Comparison of ENCODE assay signal across 19 cellular contexts in genomic region chr17:76130473-76130872, GRCh38. TPM values are rescaled to one million over a fixed set of nuclear protein-coding genes. Genes with fewer than 3 reads are reported as not detected.
A peak's percentile ranks its signal among the peaks of the same experiment; 100 is the strongest.
DNase-seq lines count a peak whose midpoint lies in the region; ATAC-seq and TF ChIP-seq lines count a peak whose summit lies in the region.
"Had no signal": no experiment of that assay in that cellular context is flagged by ENCODE, and none has a peak within 500 bp of the region (broad histone marks: within the 10 kb centered on the region; RNA-seq: fewer than 3 reads in every experiment).

No MANE protein-coding gene starts in this region.

- peaks cover 22% of the 10 kb centered on the region for H3K4me1 ChIP-seq in iPS-15b (ENCODE audit: control insufficient read depth, insufficient read depth, low read length)
- H3K4me1 ChIP-seq: BE2C had no signal

- peaks cover 40% of the 10 kb centered on the region for H3K4me1 Mint-ChIP-seq in activated CD8-positive, alpha-beta T cell treated with anti-CD3 and anti-CD28 coated beads, Interleukin-2, amount 10 ng/mL, durations not matched to agents 7 days and 5 days (ENCODE audit: low read depth)
- peaks cover 27% of the 10 kb centered on the region for H3K4me1 Mint-ChIP-seq in activated CD8-positive, alpha-beta T cell treated with anti-CD3 and anti-CD28 coated beads for 36 hours (ENCODE audit: low read depth)
- H3K4me1 Mint-ChIP-seq in stimulated activated effector memory CD8-positive, alpha-beta T cell treated with anti-CD3 and anti-CD28 coated beads, Interleukin-12 subunit alpha, Interleukin-12 subunit beta, amount 100 ng/mL, for 72 hours, result peaks cover 17% of the 10 kb centered on the region

- TF ChIP-seq CTCF in activated CD8-positive, alpha-beta T cell treated with anti-CD3 and anti-CD28 coated beads for 36 hours (IDR thresholded peaks at IDR 0.05), result no peak

- H3K27ac Mint-ChIP-seq in activated CD8-positive, alpha-beta T cell treated with anti-CD3 and anti-CD28 coated beads, Interleukin-2, amount 10 ng/mL, durations not matched to agents 7 days and 5 days, result peak overlapping the region; percentile 25
- H3K27ac Mint-ChIP-seq in activated CD8-positive, alpha-beta T cell treated with anti-CD3 and anti-CD28 coated beads for 36 hours, result no peak overlapping the region
- H3K27ac Mint-ChIP-seq in stimulated activated effector memory CD8-positive, alpha-beta T cell treated with anti-CD3 and anti-CD28 coated beads, Interleukin-12 subunit alpha, Interleukin-12 subunit beta, amount 100 ng/mL, for 72 hours, result peak overlapping the region; percentile 84
- H3K27ac Mint-ChIP-seq: CD4-positive, alpha-beta memory T cell had no signal

- POLR2A ChIA-PET in activated CD8-positive, alpha-beta T cell treated with anti-CD3 and anti-CD28 coated beads, Interleukin-2, amount 10 ng/mL, durations not matched to agents 7 days and 5 days (lab: Charles Lee), result interaction anchor here (0.7 to 1.3 kb wide), 5 partner anchors 50 to 352 kb away, joined by 3 to 4 read pairs (median 3); no protein-coding TSS in a partner anchor
- POLR2A ChIA-PET in activated CD8-positive, alpha-beta T cell treated with anti-CD3 and anti-CD28 coated beads for 36 hours (lab: Charles Lee), result interaction anchor here (1.0 to 1.4 kb wide), 3 partner anchors 11 to 142 kb away, joined by 3 to 4 read pairs (median 4); partner anchors contain the start of gene FOXJ1

- H3K9me3 Mint-ChIP-seq in activated CD8-positive, alpha-beta T cell treated with anti-CD3 and anti-CD28 coated beads, Interleukin-2, amount 10 ng/mL, durations not matched to agents 7 days and 5 days (ENCODE audit: insufficient read depth), result no peaks in the 10 kb centered on the region
- no peaks in the 10 kb centered on the region for H3K9me3 Mint-ChIP-seq in activated CD8-positive, alpha-beta T cell treated with anti-CD3 and anti-CD28 coated beads for 36 hours
- no peaks in the 10 kb centered on the region for H3K9me3 Mint-ChIP-seq in stimulated activated effector memory CD8-positive, alpha-beta T cell treated with anti-CD3 and anti-CD28 coated beads, Interleukin-12 subunit alpha, Interleukin-12 subunit beta, amount 100 ng/mL, for 72 hours
- H3K9me3 Mint-ChIP-seq: CD4-positive, alpha-beta memory T cell had no signal

- peak overlapping the region; percentile 37 for H3K4me3 ChIP-seq in iPS-15b (ENCODE audit: low read depth, low read length)
- H3K4me3 ChIP-seq: SJCRH30 had no signal

- H3K36me3 Mint-ChIP-seq in activated CD8-positive, alpha-beta T cell treated with anti-CD3 and anti-CD28 coated beads, Interleukin-2, amount 10 ng/mL, durations not matched to agents 7 days and 5 days (ENCODE audit: low read depth), result no peaks in the 10 kb centered on the region
- H3K36me3 Mint-ChIP-seq in activated CD8-positive, alpha-beta T cell treated with anti-CD3 and anti-CD28 coated beads for 36 hours (ENCODE audit: low read depth), result no peaks in the 10 kb centered on the region
- H3K36me3 Mint-ChIP-seq in stimulated activated effector memory CD8-positive, alpha-beta T cell treated with anti-CD3 and anti-CD28 coated beads, Interleukin-12 subunit alpha, Interleukin-12 subunit beta, amount 100 ng/mL, for 72 hours, result peaks cover 6% of the 10 kb centered on the region
- H3K36me3 Mint-ChIP-seq: CD4-positive, alpha-beta memory T cell had no signal

- ATAC-seq in activated CD8-positive, alpha-beta T cell treated with anti-CD3 and anti-CD28 coated beads, Interleukin-2, amount 10 ng/mL, durations not matched to agents 7 days and 5 days, result no peak
- no peak for ATAC-seq in activated CD8-positive, alpha-beta T cell treated with anti-CD3 and anti-CD28 coated beads for 36 hours
- ATAC-seq in stimulated activated effector memory CD8-positive, alpha-beta T cell treated with anti-CD3 and anti-CD28 coated beads, Interleukin-12 subunit alpha, Interleukin-12 subunit beta, amount 100 ng/mL, for 72 hours, result peak; percentile 43
- no peak for ATAC-seq in GM18909 (IDR thresholded peaks at IDR 0.05; ENCODE audit: poor library complexity, unreplicated experiment)

- H3K27me3 ChIP-seq in iPS-15b (ENCODE audit: control insufficient read depth, insufficient read depth, low read length), result peaks cover 28% of the 10 kb centered on the region
- H3K27me3 ChIP-seq: BE2C had no signal

- intact Hi-C loops in activated CD8-positive, alpha-beta T cell treated with anti-CD3 and anti-CD28 coated beads for 36 hours (cut with micrococcal nuclease), result no loop called here

- no peak overlapping the region for H3K9ac ChIP-seq in iPS-15b (ENCODE audit: low read depth, low read length)
- H3K9ac ChIP-seq: KMS-11 had no signal

- CTCF ChIA-PET in activated CD8-positive, alpha-beta T cell treated with anti-CD3 and anti-CD28 coated beads, Interleukin-2, amount 10 ng/mL, durations not matched to agents 7 days and 5 days (lab: Charles Lee), result interaction anchor here (0.7 to 2.1 kb wide), 3 partner anchors 9 to 149 kb away, joined by 4 to 11 read pairs (median 7); no protein-coding TSS in a partner anchor
- CTCF ChIA-PET in activated CD8-positive, alpha-beta T cell treated with anti-CD3 and anti-CD28 coated beads for 36 hours (lab: Charles Lee), result interaction anchor here (1.3 to 13.9 kb wide), 4 partner anchors 11 to 169 kb away, joined by 4 to 236 read pairs (median 7); partner anchors contain the start of gene FOXJ1

- H3K36me3 ChIP-seq in iPS-15b (ENCODE audit: control insufficient read depth, insufficient read depth, low read length), result no peaks in the 10 kb centered on the region
- H3K36me3 ChIP-seq: BE2C, SJCRH30 had no signal

- H3K27me3 Mint-ChIP-seq in activated CD8-positive, alpha-beta T cell treated with anti-CD3 and anti-CD28 coated beads, Interleukin-2, amount 10 ng/mL, durations not matched to agents 7 days and 5 days (ENCODE audit: low read depth), result no peaks in the 10 kb centered on the region
- no peaks in the 10 kb centered on the region for H3K27me3 Mint-ChIP-seq in activated CD8-positive, alpha-beta T cell treated with anti-CD3 and anti-CD28 coated beads for 36 hours
- H3K27me3 Mint-ChIP-seq: CD4-positive, alpha-beta memory T cell had no signal

- no peaks in the 10 kb centered on the region for H3K9me3 ChIP-seq in iPS-15b (ENCODE audit: control insufficient read depth, insufficient read depth, low read length)
- H3K9me3 ChIP-seq: BE2C, SJCRH30 had no signal

- no peak for DNase-seq in activated CD8-positive, alpha-beta T cell treated with anti-CD3 and anti-CD28 coated beads, Interleukin-2, amount 10 ng/mL, durations not matched to agents 7 days and 5 days
- DNase-seq in activated CD8-positive, alpha-beta T cell treated with anti-CD3 and anti-CD28 coated beads for 36 hours, result no peak
- no peak for DNase-seq in stimulated activated effector memory CD8-positive, alpha-beta T cell treated with anti-CD3 and anti-CD28 coated beads, Interleukin-12 subunit alpha, Interleukin-12 subunit beta, amount 100 ng/mL, for 72 hours (ENCODE audit: low spot score in 2 of 2)
- DNase-seq in middle frontal gyrus (ENCODE audit: extremely low spot score, low spot score), result no peak
- DNase-seq: BE2C; CD4-positive, alpha-beta memory T cell; DMS79; NCI-H1048; NCI-H1436 treated with DMSO at 0.1 percent for 48 hours; NCI-H2081; NCI-H748 treated with DMSO at 0.1 percent for 48 hours; OCI-M1 had no signal

- no peak overlapping the region for H3K4me3 Mint-ChIP-seq in activated CD8-positive, alpha-beta T cell treated with anti-CD3 and anti-CD28 coated beads, Interleukin-2, amount 10 ng/mL, durations not matched to agents 7 days and 5 days
- H3K4me3 Mint-ChIP-seq in activated CD8-positive, alpha-beta T cell treated with anti-CD3 and anti-CD28 coated beads for 36 hours, result no peak overlapping the region
- H3K4me3 Mint-ChIP-seq in stimulated activated effector memory CD8-positive, alpha-beta T cell treated with anti-CD3 and anti-CD28 coated beads, Interleukin-12 subunit alpha, Interleukin-12 subunit beta, amount 100 ng/mL, for 72 hours, result no peak overlapping the region
- H3K4me3 Mint-ChIP-seq: CD4-positive, alpha-beta memory T cell had no signal

RNA-seq across cellular contexts. Expression of gene FOXJ1, which starts 10.6 kb away (rescaled TPM):
- total RNA-seq in activated CD8-positive, alpha-beta T cell treated with anti-CD3 and anti-CD28 coated beads, Interleukin-2, amount 10 ng/mL, durations not matched to agents 7 days and 5 days, result 1 to 10 TPM; 8.7 to 9.1 TPM
- total RNA-seq in activated CD8-positive, alpha-beta T cell treated with anti-CD3 and anti-CD28 coated beads for 36 hours, result 10 to 100 TPM; 11.1 to 11.6 TPM
- total RNA-seq: M059J, NCI-H460 had no signal

RNA-seq across cellular contexts. Expression of gene EXOC7, which starts 26.9 kb away (rescaled TPM):
- 100 to 1,000 TPM; 126 to 129 TPM for total RNA-seq in activated CD8-positive, alpha-beta T cell treated with anti-CD3 and anti-CD28 coated beads, Interleukin-2, amount 10 ng/mL, durations not matched to agents 7 days and 5 days
- total RNA-seq in activated CD8-positive, alpha-beta T cell treated with anti-CD3 and anti-CD28 coated beads for 36 hours, result 10 to 100 TPM; 53.5 to 64.9 TPM

RNA-seq across cellular contexts. Expression of gene ZACN, which starts 51.5 kb away (rescaled TPM):
- under 1 TPM; 0.18 to 0.34 TPM for total RNA-seq in activated CD8-positive, alpha-beta T cell treated with anti-CD3 and anti-CD28 coated beads, Interleukin-2, amount 10 ng/mL, durations not matched to agents 7 days and 5 days
- total RNA-seq in activated CD8-positive, alpha-beta T cell treated with anti-CD3 and anti-CD28 coated beads for 36 hours, result 1 to 10 TPM; 2.3 to 3.0 TPM
- total RNA-seq: G401 had no signal

RNA-seq across cellular contexts. Expression of gene GALR2, which starts 55.9 kb away (rescaled TPM):
- under 1 TPM in 1 of 2 experiments, not detected in 1; 0.18 TPM for total RNA-seq in activated CD8-positive, alpha-beta T cell treated with anti-CD3 and anti-CD28 coated beads, Interleukin-2, amount 10 ng/mL, durations not matched to agents 7 days and 5 days
- 1 to 10 TPM; 1.6 to 2.1 TPM for total RNA-seq in activated CD8-positive, alpha-beta T cell treated with anti-CD3 and anti-CD28 coated beads for 36 hours
- total RNA-seq: CD4-positive, alpha-beta memory T cell; NCI-H460 had no signal

RNA-seq across cellular contexts. Expression of gene SRP68, which starts 58.2 kb away (rescaled TPM):
- 10 to 100 TPM; 85.1 to 86.0 TPM for total RNA-seq in activated CD8-positive, alpha-beta T cell treated with anti-CD3 and anti-CD28 coated beads, Interleukin-2, amount 10 ng/mL, durations not matched to agents 7 days and 5 days
- total RNA-seq in activated CD8-positive, alpha-beta T cell treated with anti-CD3 and anti-CD28 coated beads for 36 hours, result 100 to 1,000 TPM; 132 to 135 TPM
